ENCODE assay signal across 12 cellular contexts in genomic region chr4:141395246-141395830, GRCh38.
"Had no signal": no experiment of that assay in that cellular context is flagged by ENCODE, and none has a peak within 500 bp of the region (broad histone marks: within the 10 kb centered on the region; RNA-seq: fewer than 3 reads in every experiment).

No MANE protein-coding gene starts in this region.

- H3K4me1 ChIP-seq: lower lobe of right lung had no signal

- H3K4me3 ChIP-seq: lower lobe of right lung had no signal

- H3K36me3 ChIP-seq: lower lobe of right lung had no signal

- H3K27ac ChIP-seq: lower lobe of right lung, VCaP had no signal

- H3K9me3 ChIP-seq: lower lobe of right lung had no signal

- DNase-seq: activated CD4-positive, alpha-beta T cell treated with anti-CD3 and anti-CD28 coated beads for 1 hour; activated CD4-positive, alpha-beta T cell treated with anti-CD3 and anti-CD28 coated beads, Interleukin-2, amount 50 U/mL, for 48 hours; activated CD8-positive, alpha-beta memory T cell treated with anti-CD3 and anti-CD28 coated beads, Interleukin-2, amount 10 ng/mL, durations not matched to agents 7 days and 5 days; activated naive CD4-positive, alpha-beta T cell treated with anti-CD3 and anti-CD28 coated beads for 36 hours; activated naive CD8-positive, alpha-beta T cell treated with anti-CD3 and anti-CD28 coated beads, Interleukin-2, amount 50 U/mL, for 24 hours; activated T-cell treated with anti-CD3 and anti-CD28 coated beads, Interleukin-2, amount 50 U/mL, for 1 hour; left colon; lower lobe of right lung; midbrain; stimulated activated CD4-positive, alpha-beta T cell treated with anti-CD3 and anti-CD28 coated beads, Interleukin-1b, Interleukin-23, amount 100 ng/mL, for 48 hours; stimulated activated naive CD8-positive, alpha-beta T cell treated with anti-CD3 and anti-CD28 coated beads, Interleukin-15, amount 100 ng/mL, for 72 hours had no signal

- ATAC-seq: activated CD8-positive, alpha-beta memory T cell treated with anti-CD3 and anti-CD28 coated beads, Interleukin-2, amount 10 ng/mL, durations not matched to agents 7 days and 5 days; activated naive CD8-positive, alpha-beta T cell treated with anti-CD3 and anti-CD28 coated beads, Interleukin-2, amount 50 U/mL, for 24 hours; left colon; lower lobe of right lung; stimulated activated naive CD8-positive, alpha-beta T cell treated with anti-CD3 and anti-CD28 coated beads, Interleukin-15, amount 100 ng/mL, for 72 hours had no signal
